Comparison of ENCODE assay signal across 17 cellular contexts in the genomic region with DNA sequence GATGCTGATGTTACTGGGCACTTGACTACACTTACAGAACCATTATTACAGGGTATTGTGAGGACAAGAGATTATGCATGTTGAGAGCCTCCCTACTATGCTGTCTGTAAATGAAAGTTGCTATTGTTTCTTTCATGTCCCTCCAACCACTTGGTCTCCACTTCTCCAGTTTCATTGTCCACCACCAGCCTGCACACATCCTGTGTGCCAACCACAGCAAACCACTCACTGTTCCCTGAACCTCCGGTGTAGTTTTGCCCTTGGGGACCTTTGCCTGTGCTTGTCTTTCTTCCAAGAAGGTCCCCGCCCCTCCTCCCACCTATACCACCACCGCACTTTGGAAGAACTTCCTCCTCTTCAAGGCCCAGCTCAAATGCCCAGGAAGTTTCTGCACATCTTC. TPM values are rescaled to one million over a fixed set of nuclear protein-coding genes. Genes with fewer than 3 reads are reported as not detected.
DNase-seq lines count a peak whose midpoint lies in the region; ATAC-seq lines count a peak whose summit lies in the region.
"Had no signal": no experiment of that assay in that cellular context is flagged by ENCODE, and none has a peak within 500 bp of the region (broad histone marks: within the 10 kb centered on the region; RNA-seq: fewer than 3 reads in every experiment).

No MANE protein-coding gene starts in this region.

- no peaks in the 10 kb centered on the region for H4K20me1 ChIP-seq in BLaER1 treated with 17β-estradiol and CSF1 and Interleukin-3, amounts not matched to agents 10 nM and 100 nM

- H3K4me3 ChIP-seq in BLaER1 treated with 17β-estradiol and CSF1 and Interleukin-3, amounts not matched to agents 10 nM and 100 nM = peak overlapping the region in 2 of 10 experiments; percentile 6 to 23; a peak in 1 of 20 replicates
- H3K4me3 ChIP-seq: coronary artery, lung had no signal

- H3K4me2 ChIP-seq in BLaER1 treated with 17β-estradiol and CSF1 and Interleukin-3, amounts not matched to agents 10 nM and 100 nM = peak overlapping the region; percentile 33 to 88 (median 78)

- peak overlapping the region in 4 of 11 experiments; percentile 84 to 92 (median 88); a peak in 8 of 22 replicates for H3K27ac ChIP-seq in BLaER1 treated with 17β-estradiol and CSF1 and Interleukin-3, amounts not matched to agents 10 nM and 100 nM
- H3K27ac ChIP-seq: coronary artery, RWPE1 had no signal

- ATAC-seq in GM18873 (IDR thresholded peaks at IDR 0.05; ENCODE audit: low FRiP score, unreplicated experiment) = peak; percentile 43
- peak; percentile 65 for ATAC-seq in HG02981 (IDR thresholded peaks at IDR 0.05; ENCODE audit: unreplicated experiment)
- no peak for ATAC-seq in GM18520 (IDR thresholded peaks at IDR 0.05; ENCODE audit: unreplicated experiment)

- DNase-seq in NCI-H774 (lab: John Stamatoyannopoulos, UW) (peak; percentile 26), COR-L47 (lab: John Stamatoyannopoulos, UW) (no peak), SHP77 (lab: John Stamatoyannopoulos, UW) (no peak), occipital lobe (lab: John Stamatoyannopoulos, UW) (no peak)
- DNase-seq: activated CD4-positive, CD25-positive, alpha-beta regulatory T cell; CD4-positive, alpha-beta memory T cell; naive B cell; NCI-H1436; NK-92 treated with Interleukin-12 subunit alpha and Interleukin-12 subunit beta, amount 100 ng/mL, for 24 hours; stimulated activated CD4-positive, alpha-beta T cell treated with anti-CD3 and anti-CD28 coated beads, Interleukin-2, amount 100 ng/mL, for 24 hours had no signal

- peak overlapping the region in 1 of 11 experiments; percentile 19; a peak in 1 of 22 replicates for H3K9ac ChIP-seq in BLaER1 treated with 17β-estradiol and CSF1 and Interleukin-3, amounts not matched to agents 10 nM and 100 nM

- no peaks in the 10 kb centered on the region for H3K27me3 ChIP-seq in BLaER1 treated with 17β-estradiol and CSF1 and Interleukin-3, amounts not matched to agents 10 nM and 100 nM

- H3K9me3 ChIP-seq in BLaER1 treated with 17β-estradiol and CSF1 and Interleukin-3, amounts not matched to agents 10 nM and 100 nM (replicated peaks in 1 of 11) = peaks cover 13 to 33% (median 27%) of the 10 kb centered on the region in 11 experiments; a peak in 20 of 22 replicates

- H3K36me3 ChIP-seq in BLaER1 treated with 17β-estradiol and CSF1 and Interleukin-3, amounts not matched to agents 10 nM and 100 nM = no peaks in the 10 kb centered on the region

- peaks cover 28 to 68% (median 52%) of the 10 kb centered on the region in 10 experiments for H3K4me1 ChIP-seq in BLaER1 treated with 17β-estradiol and CSF1 and Interleukin-3, amounts not matched to agents 10 nM and 100 nM

RNA-seq across cellular contexts. Expression of a gene that starts 43.1 kb away (rescaled TPM):
- 343 TPM for total RNA-seq in occipital lobe
